ENCODE assay signal across 17 cellular contexts in genomic region chr1:12059722-12060464, GRCh38. TPM values are rescaled to one million over a fixed set of nuclear protein-coding genes. Genes with fewer than 3 reads are reported as not detected.
DNase-seq lines count a peak whose midpoint lies in the region; ATAC-seq and TF ChIP-seq lines count a peak whose summit lies in the region.
"Had no signal": no experiment of that assay in that cellular context is flagged by ENCODE, and none has a peak within 500 bp of the region (broad histone marks: within the 10 kb centered on the region; RNA-seq: fewer than 3 reads in every experiment).

No MANE protein-coding gene starts in this region.

- no peak overlapping the region for H3K27ac ChIP-seq in BLaER1 treated with 17β-estradiol and CSF1 and Interleukin-3, amounts not matched to agents 10 nM and 100 nM
- no peak overlapping the region for H3K27ac ChIP-seq in transverse colon
- H3K27ac ChIP-seq: C4-2B, SK-N-MC had no signal

- DNase-seq in activated naive CD8-positive, alpha-beta T cell treated with anti-CD3 and anti-CD28 coated beads for 36 hours: peak; percentile 50
- no peak for DNase-seq in RKO (ENCODE audit: low spot score)
- no peak for DNase-seq in transverse colon
- DNase-seq: EL, hippocampal formation, Kasumi-1, left colon, NCI-H2081 treated with DMSO at 0.1 percent for 48 hours had no signal

- H3K36me3 Mint-ChIP-seq in activated naive CD8-positive, alpha-beta T cell treated with anti-CD3 and anti-CD28 coated beads for 36 hours: peaks cover 4% of the 10 kb centered on the region
- H3K36me3 Mint-ChIP-seq: activated naive CD4-positive, alpha-beta T cell treated with anti-CD3 and anti-CD28 coated beads, Interleukin-2, amount 50 U/mL, for 24 hours had no signal

- no peaks in the 10 kb centered on the region for H3K9me3 Mint-ChIP-seq in activated naive CD8-positive, alpha-beta T cell treated with anti-CD3 and anti-CD28 coated beads for 36 hours
- H3K9me3 Mint-ChIP-seq: activated naive CD4-positive, alpha-beta T cell treated with anti-CD3 and anti-CD28 coated beads, Interleukin-2, amount 50 U/mL, for 24 hours; central memory CD8-positive, alpha-beta T cell had no signal

- peaks cover 0 to 11% (median 7%) of the 10 kb centered on the region in 11 experiments; a peak in 13 of 22 replicates for H3K9me3 ChIP-seq in BLaER1 treated with 17β-estradiol and CSF1 and Interleukin-3, amounts not matched to agents 10 nM and 100 nM (replicated peaks in 1 of 11)
- H3K9me3 ChIP-seq in transverse colon: no peaks in the 10 kb centered on the region

- H3K27me3 ChIP-seq in BLaER1 treated with 17β-estradiol and CSF1 and Interleukin-3, amounts not matched to agents 10 nM and 100 nM: peaks cover 0 to 16% (median 0%) of the 10 kb centered on the region in 11 experiments; a peak in 8 of 22 replicates
- H3K27me3 ChIP-seq in transverse colon: peaks cover 44% of the 10 kb centered on the region

- TF ChIP-seq EP300 in transverse colon (IDR thresholded peaks at IDR 0.05; ENCODE audit: low read depth): no peak

- 52 to 65% methylated on average over 4 to 7 of the region's 7 CpGs for WGBS in transverse colon (ENCODE audit: low coverage in 1 of 2), 2 donors

- peaks cover 27 to 45% (median 40%) of the 10 kb centered on the region in 10 experiments for H3K4me1 ChIP-seq in BLaER1 treated with 17β-estradiol and CSF1 and Interleukin-3, amounts not matched to agents 10 nM and 100 nM
- peaks cover 0 to 8% (median 3%) of the 10 kb centered on the region in 4 donors for H3K4me1 ChIP-seq in transverse colon

- no peak overlapping the region for H3K4me3 ChIP-seq in BLaER1 treated with 17β-estradiol and CSF1 and Interleukin-3, amounts not matched to agents 10 nM and 100 nM
- H3K4me3 ChIP-seq in GM12875 (ENCODE audit: low read depth, low read length) (no peak overlapping the region), transverse colon (no peak overlapping the region)
- H3K4me3 ChIP-seq: SK-N-MC had no signal

- peak; percentile 43 for ATAC-seq in HG03432 (IDR thresholded peaks at IDR 0.05; ENCODE audit: unreplicated experiment)
- no peak for ATAC-seq in GM21528 (IDR thresholded peaks at IDR 0.05; ENCODE audit: low FRiP score, unreplicated experiment)
- ATAC-seq: left colon had no signal

- no peaks in the 10 kb centered on the region for H4K20me1 ChIP-seq in BLaER1 treated with 17β-estradiol and CSF1 and Interleukin-3, amounts not matched to agents 10 nM and 100 nM

- H3K27me3 Mint-ChIP-seq in activated naive CD8-positive, alpha-beta T cell treated with anti-CD3 and anti-CD28 coated beads for 36 hours: peaks cover 40% of the 10 kb centered on the region

- TF ChIP-seq CTCF in GM12875 (IDR thresholded peaks at IDR 0.05; ENCODE audit: borderline replicate concordance, insufficient read depth, low read depth, low read length) (0 out of 2 replicates have a peak, but pooled peaks have one; percentile 4), transverse colon (IDR thresholded peaks at IDR 0.05) (no peak)

- TF ChIP-seq POLR2A in transverse colon (IDR thresholded peaks at IDR 0.05): no peak

- peak overlapping the region; percentile 24 for H3K4me3 Mint-ChIP-seq in activated naive CD8-positive, alpha-beta T cell treated with anti-CD3 and anti-CD28 coated beads for 36 hours
- H3K4me3 Mint-ChIP-seq: activated naive CD4-positive, alpha-beta T cell treated with anti-CD3 and anti-CD28 coated beads, Interleukin-2, amount 50 U/mL, for 24 hours; central memory CD8-positive, alpha-beta T cell had no signal

- peak overlapping the region in 8 of 11 experiments; percentile 26 to 65 (median 51); a peak in 16 of 22 replicates for H3K4me2 ChIP-seq in BLaER1 treated with 17β-estradiol and CSF1 and Interleukin-3, amounts not matched to agents 10 nM and 100 nM

- in situ Hi-C loops in transverse colon (cut with MboI; ENCODE audit: low pct_ligation_motif_present in 1 of 4, low pct_unique_long_range_greater_than_20kb in 1 of 4, low sequenced_read_pairs in 3 of 4): no loop called here

- intact Hi-C loops in transverse colon (cut with DNase I; ENCODE audit: low total_unique reads): no loop called here

- H3K27ac Mint-ChIP-seq in activated naive CD8-positive, alpha-beta T cell treated with anti-CD3 and anti-CD28 coated beads for 36 hours: peak overlapping the region; percentile 6
- H3K27ac Mint-ChIP-seq: activated naive CD4-positive, alpha-beta T cell treated with anti-CD3 and anti-CD28 coated beads, Interleukin-2, amount 50 U/mL, for 24 hours had no signal

- H3K4me1 Mint-ChIP-seq in activated naive CD8-positive, alpha-beta T cell treated with anti-CD3 and anti-CD28 coated beads for 36 hours: peaks cover 52% of the 10 kb centered on the region

- no peaks in the 10 kb centered on the region for H3K36me3 ChIP-seq in BLaER1 treated with 17β-estradiol and CSF1 and Interleukin-3, amounts not matched to agents 10 nM and 100 nM
- H3K36me3 ChIP-seq in transverse colon: no peaks in the 10 kb centered on the region

- no peak overlapping the region; a peak in 2 of 22 replicates for H3K9ac ChIP-seq in BLaER1 treated with 17β-estradiol and CSF1 and Interleukin-3, amounts not matched to agents 10 nM and 100 nM

RNA-seq across cellular contexts. Expression of gene TNFRSF8, which starts 3.2 kb away (rescaled TPM):
- 1 to 10 TPM; 1.9 to 2.6 TPM for total RNA-seq in activated naive CD8-positive, alpha-beta T cell treated with anti-CD3 and anti-CD28 coated beads for 36 hours
- under 1 TPM in 1 of 4 donors, not detected in 3; 0.16 TPM for total RNA-seq in transverse colon
- total RNA-seq: renal cortical epithelial cell had no signal

RNA-seq across cellular contexts. Expression of gene MIIP, which starts 40.6 kb away (rescaled TPM):
- total RNA-seq in activated naive CD8-positive, alpha-beta T cell treated with anti-CD3 and anti-CD28 coated beads for 36 hours: 10 to 100 TPM; 21.0 to 22.2 TPM
- total RNA-seq in transverse colon: 10 to 100 TPM; 24.4 to 33.6 (median 27.7) TPM
